Comparison of ENCODE assay signal across 16 cellular contexts in genomic region chr7:22417349-22417748, GRCh38.
"Had no signal": no experiment of that assay in that cellular context is flagged by ENCODE, and none has a peak within 500 bp of the region (broad histone marks: within the 10 kb centered on the region; RNA-seq: fewer than 3 reads in every experiment).

No MANE protein-coding gene starts in this region.

- H3K4me3 ChIP-seq: adrenal gland, breast epithelium, dorsolateral prefrontal cortex, left ventricle myocardium inferior, testis, uterus had no signal

- H3K4me1 ChIP-seq: adrenal gland, breast epithelium, left ventricle myocardium inferior, uterus had no signal

- DNase-seq: activated gamma-delta T cell treated with Interleukin-2 at 50 U/mL for 16 hours; activated T-cell treated with anti-CD3 and anti-CD28 coated beads, Interleukin-2, amount 50 U/mL, for 1 hour; adrenal gland; dorsolateral prefrontal cortex; effector memory CD8-positive, alpha-beta T cell; immature natural killer cell; left ventricle myocardium inferior; natural killer cell; stimulated activated CD4-positive, alpha-beta T cell treated with anti-CD3 and anti-CD28 coated beads, Interleukin-4, amount 100 ng/mL, for 1 hour; stimulated activated naive CD4-positive, alpha-beta T cell; T-helper 9 cell; testis; trophoblast cell; uterus had no signal

- H3K36me3 ChIP-seq: adrenal gland, breast epithelium, left ventricle myocardium inferior, uterus had no signal

- ATAC-seq: effector memory CD8-positive, alpha-beta T cell; natural killer cell; WTC11 had no signal

- H3K9me3 ChIP-seq: adrenal gland, breast epithelium, left ventricle myocardium inferior, testis, uterus had no signal

- H3K27me3 ChIP-seq: adrenal gland, breast epithelium, dorsolateral prefrontal cortex, testis, uterus had no signal

- H3K27ac ChIP-seq: adrenal gland, breast epithelium, left ventricle myocardium inferior, testis, uterus had no signal
